24 cellular contexts compared by ENCODE assay signal in the genomic region with DNA sequence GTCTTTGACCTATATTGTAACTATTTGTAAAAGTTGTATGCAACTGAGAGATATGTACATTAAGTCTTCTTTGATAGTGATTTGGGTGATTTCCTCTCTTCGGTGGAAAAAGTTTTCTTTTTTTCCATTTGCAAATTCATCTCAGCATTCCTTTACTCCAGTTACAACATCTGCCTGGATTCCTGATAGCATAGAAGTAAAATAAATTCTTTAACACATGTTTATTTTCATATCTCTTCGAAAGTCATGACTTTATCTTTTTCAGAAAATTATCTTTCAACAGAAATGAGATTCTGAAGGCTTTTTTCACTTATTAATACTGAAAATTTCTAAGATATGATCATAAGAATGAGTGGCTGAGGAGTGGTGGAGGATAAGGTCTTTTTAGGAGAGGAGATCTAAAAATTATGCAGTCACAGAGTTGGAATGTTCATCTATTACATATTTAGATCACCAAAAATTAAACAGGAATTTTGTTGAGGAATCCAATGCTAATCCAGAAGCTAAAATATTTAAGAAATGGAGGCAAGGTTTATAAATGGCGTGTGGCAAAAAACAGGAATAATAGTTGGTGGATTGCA.
DNase-seq lines count a peak whose midpoint lies in the region; ATAC-seq, FAIRE-seq and TF ChIP-seq lines count a peak whose summit lies in the region.
"Had no signal": no experiment of that assay in that cellular context is flagged by ENCODE, and none has a peak within 500 bp of the region (broad histone marks: within the 10 kb centered on the region; RNA-seq: fewer than 3 reads in every experiment).

No MANE protein-coding gene starts in this region.

- FAIRE-seq in keratinocyte (lab: Jason Lieb, UNC) (no peak), frontal cortex (lab: Jason Lieb, UNC) (no peak)
- FAIRE-seq: A204.1, G401.6, GM12892, GM19239 had no signal

- no peak overlapping the region for H3K27ac Mint-ChIP-seq in MCF 10A (ENCODE audit: low read depth, unreplicated experiment)
- H3K27ac Mint-ChIP-seq: CD4-positive, alpha-beta T cell; CD8-positive, alpha-beta memory T cell had no signal

- dilution Hi-C loops in mammary epithelial cell (cut with HindIII; ENCODE audit: low sequenced_read_pairs) (no loop called here), keratinocyte (cut with MboI; ENCODE audit: extremely low pct_ligation_motif_present, low sequenced_read_pairs) (no loop called here)

- H2AFZ ChIP-seq in mammary epithelial cell (ENCODE audit: low read depth, low read length), result peak overlapping the region; percentile 59
- peak overlapping the region; percentile 79 for H2AFZ ChIP-seq in keratinocyte (ENCODE audit: control insufficient read depth, low read length)
- H2AFZ ChIP-seq: GM23248 had no signal

- no peaks in the 10 kb centered on the region for H3K27me3 Mint-ChIP-seq in MCF 10A (ENCODE audit: insufficient read depth, unreplicated experiment)
- H3K27me3 Mint-ChIP-seq: CD4-positive, alpha-beta T cell; CD8-positive, alpha-beta memory T cell had no signal

- H3K79me2 ChIP-seq in mammary epithelial cell (ENCODE audit: insufficient read depth, low read length) (no peaks in the 10 kb centered on the region), keratinocyte (ENCODE audit: control insufficient read depth, insufficient read depth, low read length) (no peaks in the 10 kb centered on the region)

- H3K27me3 ChIP-seq in mammary epithelial cell (ENCODE audit: insufficient read depth, low read length), result no peaks in the 10 kb centered on the region
- no peaks in the 10 kb centered on the region for H3K27me3 ChIP-seq in keratinocyte (ENCODE audit: control insufficient read depth, extremely low read depth, insufficient read depth, low read length)
- no peaks in the 10 kb centered on the region for H3K27me3 ChIP-seq in gastrocnemius medialis
- H3K27me3 ChIP-seq: BE2C; BLaER1 treated with 17β-estradiol and CSF1 and Interleukin-3, amounts not matched to agents 10 nM and 100 nM had no signal

- in situ Hi-C loops in mammary epithelial cell (cut with MboI; ENCODE audit: low sequenced_read_pairs in 2 of 2), result no loop called here
- in situ Hi-C loops in gastrocnemius medialis (cut with MboI; ENCODE audit: low sequenced_read_pairs in 4 of 4), result no loop called here

- intact Hi-C loops in mammary epithelial cell (cut with micrococcal nuclease), result no loop called here
- intact Hi-C loops in MCF 10A (cut with micrococcal nuclease), result no loop called here
- intact Hi-C loops in gastrocnemius medialis (cut with DNase I; ENCODE audit: low total_unique reads), result no loop called here

- DNase-seq in mammary epithelial cell (no peak), MCF 10A (ENCODE audit: unreplicated experiment) (no peak), choroid plexus epithelial cell (ENCODE audit: low read depth) (peak; percentile 34), fibroblast of peridontal ligament (ENCODE audit: extremely low read depth) (peak; percentile 49), keratinocyte (ENCODE audit: low read depth, low spot score) (no peak), frontal cortex (ENCODE audit: low spot score in 2 of 2) (no peak), gastrocnemius medialis (no peak)
- no peak for DNase-seq in activated CD8-positive, alpha-beta memory T cell treated with anti-CD3 and anti-CD28 coated beads, Interleukin-2, amount 50 U/mL, for 4 hours
- DNase-seq: AML-193; BE2C; CD4-positive, alpha-beta T cell; CD8-positive, alpha-beta memory T cell; DMS 273 treated with DMSO at 0.1 percent for 48 hours; DMS79 treated with DMSO at 0.1 percent for 48 hours; GM23248; H9 had no signal

- H3K36me3 Mint-ChIP-seq in MCF 10A (ENCODE audit: insufficient read depth, unreplicated experiment), result peaks cover 5% of the 10 kb centered on the region
- H3K36me3 Mint-ChIP-seq: CD14-positive monocyte; CD8-positive, alpha-beta memory T cell had no signal

- H3K9ac ChIP-seq in mammary epithelial cell (ENCODE audit: insufficient read depth, low read length) (no peak overlapping the region), keratinocyte (ENCODE audit: control insufficient read depth, extremely low read depth, insufficient read depth, low read length) (no peak overlapping the region)
- H3K9ac ChIP-seq: BLaER1 treated with 17β-estradiol and CSF1 and Interleukin-3, amounts not matched to agents 10 nM and 100 nM; GM23248 had no signal

- H3K27ac ChIP-seq in mammary epithelial cell (ENCODE audit: insufficient read depth, low read depth, low read length), result no peak overlapping the region
- H3K27ac ChIP-seq in keratinocyte (ENCODE audit: control insufficient read depth, insufficient read depth, low read length), result no peak overlapping the region
- H3K27ac ChIP-seq in gastrocnemius medialis, result no peak overlapping the region
- H3K27ac ChIP-seq: 22Rv1; BLaER1 treated with 17β-estradiol and CSF1 and Interleukin-3, amounts not matched to agents 10 nM and 100 nM; GM23248 had no signal

- H3K9me3 ChIP-seq in mammary epithelial cell (replicated peaks; ENCODE audit: insufficient read depth, low read length) (no peaks in the 10 kb centered on the region), keratinocyte (ENCODE audit: control insufficient read depth, low read depth, low read length) (no peaks in the 10 kb centered on the region), gastrocnemius medialis (no peaks in the 10 kb centered on the region)
- H3K9me3 ChIP-seq: BE2C; BLaER1 treated with 17β-estradiol and CSF1 and Interleukin-3, amounts not matched to agents 10 nM and 100 nM had no signal

- H3K4me1 ChIP-seq in mammary epithelial cell (ENCODE audit: insufficient read depth, low read length) (peaks cover 5% of the 10 kb centered on the region), keratinocyte (ENCODE audit: control insufficient read depth, extremely low read depth, insufficient read depth, low read length) (peaks cover 4% of the 10 kb centered on the region), gastrocnemius medialis (no peaks in the 10 kb centered on the region)
- H3K4me1 ChIP-seq: BLaER1 treated with 17β-estradiol and CSF1 and Interleukin-3, amounts not matched to agents 10 nM and 100 nM had no signal

- no peaks in the 10 kb centered on the region for H3K9me1 ChIP-seq in keratinocyte (ENCODE audit: control insufficient read depth, extremely low read depth, insufficient read depth, low read length)

- no peak for TF ChIP-seq POLR2A in gastrocnemius medialis (IDR thresholded peaks at IDR 0.05)

- no TSS peak for BruUV-seq in mammary epithelial cell (replicated peaks; lab: Mats Ljungman, UMichigan)
- no TSS peak for BruUV-seq in MCF 10A (replicated peaks; lab: Mats Ljungman, UMichigan)

- H3K4me3 Mint-ChIP-seq in MCF 10A (ENCODE audit: unreplicated experiment), result no peak overlapping the region
- H3K4me3 Mint-ChIP-seq: CD14-positive monocyte; CD4-positive, alpha-beta T cell; CD8-positive, alpha-beta memory T cell; H9 had no signal

- peaks cover 12% of the 10 kb centered on the region for H3K9me3 Mint-ChIP-seq in MCF 10A (ENCODE audit: unreplicated experiment)
- H3K9me3 Mint-ChIP-seq: H9 had no signal

- H3K36me3 ChIP-seq in mammary epithelial cell (ENCODE audit: insufficient read depth, low read length) (no peaks in the 10 kb centered on the region), keratinocyte (ENCODE audit: control insufficient read depth in 2 of 2, extremely low read depth in 1 of 2, insufficient read depth in 2 of 2, low read length in 2 of 2) (no peaks in the 10 kb centered on the region), gastrocnemius medialis (no peaks in the 10 kb centered on the region)
- H3K36me3 ChIP-seq: BE2C; BLaER1 treated with 17β-estradiol and CSF1 and Interleukin-3, amounts not matched to agents 10 nM and 100 nM had no signal

- TF ChIP-seq CTCF in mammary epithelial cell (conservative IDR thresholded peaks at IDR 0.05 in 1 of 2, IDR thresholded peaks at IDR 0.05 in 1 of 2; ENCODE audit: extremely low read depth in 1 of 2, insufficient read depth in 1 of 2, low read depth in 1 of 2, low read length in 2 of 2) (no peak), MCF 10A (IDR thresholded peaks at IDR 0.05; ENCODE audit: unreplicated experiment) (no peak), choroid plexus epithelial cell (conservative IDR thresholded peaks at IDR 0.05; ENCODE audit: low read depth, low read length) (no peak), keratinocyte (optimal IDR thresholded peaks at IDR 0.05 in 1 of 3, IDR thresholded peaks at IDR 0.05 in 1 of 3, conservative IDR thresholded peaks at IDR 0.05 in 1 of 3; ENCODE audit: extremely low read depth in 1 of 3, insufficient read depth in 2 of 3, low read length in 3 of 3) (no peak), gastrocnemius medialis (IDR thresholded peaks at IDR 0.05 in 4 of 5, conservative IDR thresholded peaks at IDR 0.05 in 1 of 5) (no peak)

- H3K4me2 ChIP-seq in mammary epithelial cell (ENCODE audit: insufficient read depth, low read depth, low read length) (peak overlapping the region; percentile 54), keratinocyte (ENCODE audit: control insufficient read depth, extremely low read depth, insufficient read depth, low read depth, low read length) (no peak overlapping the region)
- H3K4me2 ChIP-seq: BLaER1 treated with 17β-estradiol and CSF1 and Interleukin-3, amounts not matched to agents 10 nM and 100 nM had no signal

- H3K4me3 ChIP-seq in mammary epithelial cell (replicated peaks in 1 of 3; ENCODE audit: insufficient read depth in 1 of 3, low read depth in 2 of 3, low read length in 3 of 3) (no peak overlapping the region), choroid plexus epithelial cell (ENCODE audit: low read depth, low read length) (no peak overlapping the region), keratinocyte (ENCODE audit: control insufficient read depth in 2 of 3, extremely low read depth in 1 of 3, insufficient read depth in 2 of 3, low read depth in 1 of 3, low read length in 3 of 3) (no peak overlapping the region), gastrocnemius medialis (no peak overlapping the region)
- H3K4me3 ChIP-seq: BLaER1 treated with 17β-estradiol and CSF1 and Interleukin-3, amounts not matched to agents 10 nM and 100 nM; GM23248 had no signal

- POLR2A ChIA-PET in MCF 10A (lab: Yijun Ruan, JAX), result no interaction called here

- CTCF ChIA-PET in mammary epithelial cell (lab: Charles Lee; ENCODE audit: low non-redundant PET) (no interaction called here), MCF 10A (lab: Yijun Ruan, JAX) (no interaction called here)

- H4K20me1 ChIP-seq in mammary epithelial cell (ENCODE audit: insufficient read depth, low read length) (no peaks in the 10 kb centered on the region), keratinocyte (ENCODE audit: control insufficient read depth, extremely low read depth, insufficient read depth, low read length) (no peaks in the 10 kb centered on the region)
- H4K20me1 ChIP-seq: BLaER1 treated with 17β-estradiol and CSF1 and Interleukin-3, amounts not matched to agents 10 nM and 100 nM had no signal

- H3K4me1 Mint-ChIP-seq in MCF 10A (ENCODE audit: insufficient read depth, unreplicated experiment), result no peaks in the 10 kb centered on the region
- H3K4me1 Mint-ChIP-seq: CD14-positive monocyte; CD8-positive, alpha-beta memory T cell had no signal

- no peak for ATAC-seq in gastrocnemius medialis
- ATAC-seq: HCT116 had no signal

- WGBS in mammary epithelial cell (ENCODE audit: low coverage, missing lambda C conversion rate), result 47% methylated on average over 3 of the region's 3 CpGs

Comparison
In these comparisons a context has a peak if more than half of its experiments do, and no peak if none do; other contexts are left out.
1. DNase-seq: peak in choroid plexus epithelial cell (single experiment) and fibroblast of peridontal ligament (single experiment); none in mammary epithelial cell (single experiment), MCF 10A (single experiment), keratinocyte (single experiment), frontal cortex (0 of 2), activated CD8-positive, alpha-beta memory T cell treated with anti-CD3 and anti-CD28 coated beads, Interleukin-2, amount 50 U/mL, for 4 hours (single experiment) and gastrocnemius medialis (0 of 2).